Comparison of ENCODE assay signal across 11 cellular contexts in genomic region chr11:95108671-95109551, GRCh38. TPM values are rescaled to one million over a fixed set of nuclear protein-coding genes. Genes with fewer than 3 reads are reported as not detected.
DNase-seq lines count a peak whose midpoint lies in the region; TF ChIP-seq lines count a peak whose summit lies in the region.
"Had no signal": no experiment of that assay in that cellular context is flagged by ENCODE, and none has a peak within 500 bp of the region (broad histone marks: within the 10 kb centered on the region; RNA-seq: fewer than 3 reads in every experiment).

No MANE protein-coding gene starts in this region.

- H3K4me3 ChIP-seq in ACC112 (ENCODE audit: low read depth, low read length): peak overlapping the region; percentile 62
- H3K4me3 ChIP-seq in epithelial cell of esophagus (ENCODE audit: low read length): no peak overlapping the region
- no peak overlapping the region for H3K4me3 ChIP-seq in muscle layer of duodenum (ENCODE audit: low read depth in 1 of 2, low read length in 2 of 2)

- no peaks in the 10 kb centered on the region for H3K4me1 Mint-ChIP-seq in activated CD4-positive, alpha-beta memory T cell treated with anti-CD3 and anti-CD28 coated beads for 36 hours (ENCODE audit: low read depth)

- peaks cover 24% of the 10 kb centered on the region for H3K36me3 Mint-ChIP-seq in activated CD4-positive, alpha-beta memory T cell treated with anti-CD3 and anti-CD28 coated beads for 36 hours

- POLR2A ChIA-PET in activated CD4-positive, alpha-beta memory T cell treated with anti-CD3 and anti-CD28 coated beads for 36 hours (lab: Charles Lee): interaction anchor here (0.7 kb wide), 1 partner anchor 469 kb away, joined by 3 read pairs; no protein-coding TSS in a partner anchor

- peaks cover 30% of the 10 kb centered on the region for H3K4me1 ChIP-seq in ACC112 (ENCODE audit: control insufficient read depth, insufficient read depth, low read length, unreplicated experiment)
- H3K4me1 ChIP-seq in muscle layer of duodenum (ENCODE audit: control insufficient read depth in 1 of 2, insufficient read depth in 2 of 2, low read length in 2 of 2): no peaks in the 10 kb centered on the region

- no peaks in the 10 kb centered on the region for H3K9me3 ChIP-seq in muscle layer of duodenum (ENCODE audit: control insufficient read depth in 1 of 2, low read length in 2 of 2)

- no peak overlapping the region for H3K27ac Mint-ChIP-seq in activated CD4-positive, alpha-beta memory T cell treated with anti-CD3 and anti-CD28 coated beads for 36 hours

- H3K36me3 ChIP-seq in ACC112 (ENCODE audit: insufficient read depth, low read length): no peaks in the 10 kb centered on the region
- peaks cover 0 to 4% of the 10 kb centered on the region in 2 donors for H3K36me3 ChIP-seq in muscle layer of duodenum (ENCODE audit: control insufficient read depth in 1 of 2, insufficient read depth in 2 of 2, low read length in 2 of 2)

- H3K27me3 Mint-ChIP-seq in activated CD4-positive, alpha-beta memory T cell treated with anti-CD3 and anti-CD28 coated beads for 36 hours: no peaks in the 10 kb centered on the region

- DNase-seq in OCI-M2 (lab: John Stamatoyannopoulos, UW; ENCODE audit: unreplicated experiment): peak; percentile 49
- DNase-seq in epithelial cell of esophagus (ENCODE audit: low read depth): peak; percentile 18
- DNase-seq in HCEC 1CT: no peak
- DNase-seq in NCI-H345 treated with DMSO at 0.1 percent for 48 hours (lab: John Stamatoyannopoulos, UW; ENCODE audit: unreplicated experiment): no peak
- DNase-seq in AML-193 (lab: John Stamatoyannopoulos, UW): no peak
- DNase-seq in activated CD4-positive, alpha-beta memory T cell treated with anti-CD3 and anti-CD28 coated beads for 36 hours: no peak
- DNase-seq: NCI-H1436 treated with DMSO at 0.1 percent for 48 hours had no signal

- H3K27me3 ChIP-seq in ACC112 (ENCODE audit: insufficient read depth, low read length): no peaks in the 10 kb centered on the region
- H3K27me3 ChIP-seq in muscle layer of duodenum (ENCODE audit: low read depth, low read length): no peaks in the 10 kb centered on the region

- H3K4me3 Mint-ChIP-seq in activated CD4-positive, alpha-beta memory T cell treated with anti-CD3 and anti-CD28 coated beads for 36 hours: no peak overlapping the region

- no peak for TF ChIP-seq CTCF in epithelial cell of esophagus (IDR thresholded peaks at IDR 0.05; ENCODE audit: insufficient read depth, low read depth, low read length, missing control alignments)

- intact Hi-C loops in activated CD4-positive, alpha-beta memory T cell treated with anti-CD3 and anti-CD28 coated beads for 36 hours (cut with micrococcal nuclease): no loop called here

- H3K27ac ChIP-seq in ACC112 (ENCODE audit: low read depth, low read length) (peak overlapping the region; percentile 91), muscle layer of duodenum (ENCODE audit: low read length) (peak overlapping the region; percentile 40)
- H3K27ac ChIP-seq: VCaP had no signal

- peaks cover 15% of the 10 kb centered on the region for H3K79me2 ChIP-seq in ACC112 (ENCODE audit: control insufficient read depth, insufficient read depth, low read length, unreplicated experiment)

- peak overlapping the region; percentile 17 for H2AFZ ChIP-seq in ACC112 (ENCODE audit: low read length, unreplicated experiment)

- CTCF ChIA-PET in activated CD4-positive, alpha-beta memory T cell treated with anti-CD3 and anti-CD28 coated beads for 36 hours (lab: Charles Lee): no interaction called here

- no peaks in the 10 kb centered on the region for H3K9me3 Mint-ChIP-seq in activated CD4-positive, alpha-beta memory T cell treated with anti-CD3 and anti-CD28 coated beads for 36 hours

RNA-seq across cellular contexts. Expression of gene ENDOD1, which starts 19.3 kb away (rescaled TPM):
- total RNA-seq in activated CD4-positive, alpha-beta memory T cell treated with anti-CD3 and anti-CD28 coated beads for 36 hours: 10 to 100 TPM; 25.9 TPM

RNA-seq across cellular contexts. Expression of gene SRSF8, which starts 42.2 kb away (rescaled TPM):
- 10 to 100 TPM; 31.1 to 32.2 TPM for total RNA-seq in activated CD4-positive, alpha-beta memory T cell treated with anti-CD3 and anti-CD28 coated beads for 36 hours

RNA-seq across cellular contexts. Expression of gene KDM4F, which starts 59.7 kb away (rescaled TPM):
- total RNA-seq in activated CD4-positive, alpha-beta memory T cell treated with anti-CD3 and anti-CD28 coated beads for 36 hours: not detected
- total RNA-seq: liver had no signal

Comparison
In these comparisons a context has a peak if more than half of its experiments do, and no peak if none do; other contexts are left out.
1. DNase-seq: peak in OCI-M2 (single experiment) and epithelial cell of esophagus (single experiment); none in HCEC 1CT (single experiment), NCI-H345 treated with DMSO at 0.1 percent for 48 hours (single experiment), AML-193 (0 of 2) and activated CD4-positive, alpha-beta memory T cell treated with anti-CD3 and anti-CD28 coated beads for 36 hours (single experiment).